1 cellular context compared by ENCODE assay signal in the genomic region with DNA sequence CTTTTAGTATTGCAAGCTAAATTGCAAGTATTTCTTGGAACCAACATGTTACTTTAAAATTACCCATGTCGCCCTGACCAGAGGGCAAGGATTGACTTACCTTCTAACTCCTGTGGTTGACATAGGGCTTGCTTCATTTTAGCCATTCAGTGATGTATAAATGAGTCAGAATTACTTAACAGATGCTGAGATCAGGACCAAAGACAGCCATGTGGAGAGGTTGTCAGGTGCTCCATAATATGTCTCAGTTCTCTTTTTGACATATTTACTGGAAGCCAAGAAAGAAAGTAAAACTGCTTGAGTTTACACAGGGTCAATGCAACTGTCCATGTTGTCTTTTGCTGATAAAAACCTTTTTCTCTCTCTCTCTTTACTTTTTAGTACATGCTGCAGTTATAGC.
TF ChIP-seq lines count a peak whose summit lies in the region.

No MANE protein-coding gene starts in this region.

TF ChIP-seq in HepG2, 621 proteins besides CTCF, POLR2A, EP300 and RAD21 (continued from another document):
- no peak for TF ChIP-seq RAD51 (IDR thresholded peaks at IDR 0.05; ENCODE audit: borderline replicate concordance)
- TF ChIP-seq, protein P1, sequence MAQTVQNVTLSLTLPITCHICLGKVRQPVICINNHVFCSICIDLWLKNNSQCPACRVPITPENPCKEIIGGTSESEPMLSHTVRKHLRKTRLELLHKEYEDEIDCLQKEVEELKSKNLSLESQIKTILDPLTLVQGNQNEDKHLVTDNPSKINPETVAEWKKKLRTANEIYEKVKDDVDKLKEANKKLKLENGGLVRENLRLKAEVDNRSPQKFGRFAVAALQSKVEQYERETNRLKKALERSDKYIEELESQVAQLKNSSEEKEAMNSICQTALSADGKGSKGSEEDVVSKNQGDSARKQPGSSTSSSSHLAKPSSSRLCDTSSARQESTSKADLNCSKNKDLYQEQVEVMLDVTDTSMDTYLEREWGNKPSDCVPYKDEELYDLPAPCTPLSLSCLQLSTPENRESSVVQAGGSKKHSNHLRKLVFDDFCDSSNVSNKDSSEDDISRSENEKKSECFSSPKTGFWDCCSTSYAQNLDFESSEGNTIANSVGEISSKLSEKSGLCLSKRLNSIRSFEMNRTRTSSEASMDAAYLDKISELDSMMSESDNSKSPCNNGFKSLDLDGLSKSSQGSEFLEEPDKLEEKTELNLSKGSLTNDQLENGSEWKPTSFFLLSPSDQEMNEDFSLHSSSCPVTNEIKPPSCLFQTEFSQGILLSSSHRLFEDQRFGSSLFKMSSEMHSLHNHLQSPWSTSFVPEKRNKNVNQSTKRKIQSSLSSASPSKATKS (CRISPR knock-in tag; IDR thresholded peaks at IDR 0.05) = no peak
- TF ChIP-seq ZNF276 (CRISPR knock-in tag; IDR thresholded peaks at IDR 0.05; ENCODE audit: low read depth) = no peak
- TF ChIP-seq ZNF44 (CRISPR knock-in tag; IDR thresholded peaks at IDR 0.05) = no peak
- TF ChIP-seq, protein P2, sequence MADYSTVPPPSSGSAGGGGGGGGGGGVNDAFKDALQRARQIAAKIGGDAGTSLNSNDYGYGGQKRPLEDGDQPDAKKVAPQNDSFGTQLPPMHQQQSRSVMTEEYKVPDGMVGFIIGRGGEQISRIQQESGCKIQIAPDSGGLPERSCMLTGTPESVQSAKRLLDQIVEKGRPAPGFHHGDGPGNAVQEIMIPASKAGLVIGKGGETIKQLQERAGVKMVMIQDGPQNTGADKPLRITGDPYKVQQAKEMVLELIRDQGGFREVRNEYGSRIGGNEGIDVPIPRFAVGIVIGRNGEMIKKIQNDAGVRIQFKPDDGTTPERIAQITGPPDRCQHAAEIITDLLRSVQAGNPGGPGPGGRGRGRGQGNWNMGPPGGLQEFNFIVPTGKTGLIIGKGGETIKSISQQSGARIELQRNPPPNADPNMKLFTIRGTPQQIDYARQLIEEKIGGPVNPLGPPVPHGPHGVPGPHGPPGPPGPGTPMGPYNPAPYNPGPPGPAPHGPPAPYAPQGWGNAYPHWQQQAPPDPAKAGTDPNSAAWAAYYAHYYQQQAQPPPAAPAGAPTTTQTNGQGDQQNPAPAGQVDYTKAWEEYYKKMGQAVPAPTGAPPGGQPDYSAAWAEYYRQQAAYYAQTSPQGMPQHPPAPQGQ (CRISPR knock-in tag; IDR thresholded peaks at IDR 0.05; ENCODE audit: borderline replicate concordance) = no peak
- no peak for TF ChIP-seq NFYB (CRISPR knock-in tag; IDR thresholded peaks at IDR 0.05)
- TF ChIP-seq ZNF431 (CRISPR knock-in tag; IDR thresholded peaks at IDR 0.05; ENCODE audit: borderline replicate concordance, low read depth) = no peak
- TF ChIP-seq, protein P3, sequence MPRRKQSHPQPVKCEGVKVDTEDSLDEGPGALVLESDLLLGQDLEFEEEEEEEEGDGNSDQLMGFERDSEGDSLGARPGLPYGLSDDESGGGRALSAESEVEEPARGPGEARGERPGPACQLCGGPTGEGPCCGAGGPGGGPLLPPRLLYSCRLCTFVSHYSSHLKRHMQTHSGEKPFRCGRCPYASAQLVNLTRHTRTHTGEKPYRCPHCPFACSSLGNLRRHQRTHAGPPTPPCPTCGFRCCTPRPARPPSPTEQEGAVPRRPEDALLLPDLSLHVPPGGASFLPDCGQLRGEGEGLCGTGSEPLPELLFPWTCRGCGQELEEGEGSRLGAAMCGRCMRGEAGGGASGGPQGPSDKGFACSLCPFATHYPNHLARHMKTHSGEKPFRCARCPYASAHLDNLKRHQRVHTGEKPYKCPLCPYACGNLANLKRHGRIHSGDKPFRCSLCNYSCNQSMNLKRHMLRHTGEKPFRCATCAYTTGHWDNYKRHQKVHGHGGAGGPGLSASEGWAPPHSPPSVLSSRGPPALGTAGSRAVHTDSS (CRISPR knock-in tag; conservative IDR thresholded peaks at IDR 0.05) = no peak
- TF ChIP-seq AKAP8 (CRISPR knock-in tag; IDR thresholded peaks at IDR 0.05) = no peak
- no peak for TF ChIP-seq PRPF4 (IDR thresholded peaks at IDR 0.05; ENCODE audit: low read depth, low read length, poor library complexity, severe bottlenecking)
- TF ChIP-seq, protein P4, sequence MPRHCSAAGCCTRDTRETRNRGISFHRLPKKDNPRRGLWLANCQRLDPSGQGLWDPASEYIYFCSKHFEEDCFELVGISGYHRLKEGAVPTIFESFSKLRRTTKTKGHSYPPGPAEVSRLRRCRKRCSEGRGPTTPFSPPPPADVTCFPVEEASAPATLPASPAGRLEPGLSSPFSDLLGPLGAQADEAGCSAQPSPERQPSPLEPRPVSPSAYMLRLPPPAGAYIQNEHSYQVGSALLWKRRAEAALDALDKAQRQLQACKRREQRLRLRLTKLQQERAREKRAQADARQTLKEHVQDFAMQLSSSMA (CRISPR knock-in tag; IDR thresholded peaks at IDR 0.05) = no peak
- no peak for TF ChIP-seq MAZ (IDR thresholded peaks at IDR 0.05; ENCODE audit: borderline replicate concordance, low read depth, low read length)
- TF ChIP-seq MAZ (CRISPR knock-in tag; IDR thresholded peaks at IDR 0.05; ENCODE audit: low read depth) = no peak
- no peak for TF ChIP-seq ZNF775 (CRISPR knock-in tag; IDR thresholded peaks at IDR 0.05; ENCODE audit: borderline replicate concordance)
